In genomic region chr7:105017263-105018051, GRCh38 we compare ENCODE assay signal across 9 cellular contexts. TPM values are rescaled to one million over a fixed set of nuclear protein-coding genes. Genes with fewer than 3 reads are reported as not detected.
DNase-seq lines count a peak whose midpoint lies in the region; FAIRE-seq and TF ChIP-seq lines count a peak whose summit lies in the region.
"Had no signal": no experiment of that assay in that cellular context is flagged by ENCODE, and none has a peak within 500 bp of the region (broad histone marks: within the 10 kb centered on the region; RNA-seq: fewer than 3 reads in every experiment).

No MANE protein-coding gene starts in this region.

- H3K4me3 ChIP-seq in DOHH2 (ENCODE audit: low read length): peak overlapping the region; percentile 84
- H3K4me3 ChIP-seq in OCI-LY1 (ENCODE audit: low read depth, low read length, poor library complexity, severe bottlenecking): peak overlapping the region; percentile 94
- peak overlapping the region in 2 of 4 experiments; percentile 89 to 96; a peak in 3 of 8 replicates for H3K4me3 ChIP-seq in H1 (ENCODE audit: extremely low read depth in 1 of 4, insufficient read depth in 2 of 4, low read depth in 3 of 4, low read length in 4 of 4)
- H3K4me3 ChIP-seq in trophoblast cell (ENCODE audit: low read depth, low read length): no peak overlapping the region

- H2BK12ac ChIP-seq in H1 (ENCODE audit: low read depth, low read length) (no peak overlapping the region), trophoblast cell (ENCODE audit: low read length) (no peak overlapping the region)

- H3K23ac ChIP-seq in H1 (ENCODE audit: insufficient read length) (no peak overlapping the region), trophoblast cell (ENCODE audit: low read length) (no peak overlapping the region)

- H4K8ac ChIP-seq in H1 (ENCODE audit: extremely low read depth, insufficient read depth, low read length) (no peak overlapping the region), trophoblast cell (ENCODE audit: low read depth, low read length) (no peak overlapping the region)

- no peak overlapping the region for H4K12ac ChIP-seq in trophoblast cell (ENCODE audit: low read depth, low read length)

- H4K5ac ChIP-seq in H1 (ENCODE audit: insufficient read length, low read depth, low read length): no peak overlapping the region

- H4K91ac ChIP-seq in H1 (replicated peaks; ENCODE audit: insufficient read length, low read length): no peak overlapping the region
- no peak overlapping the region for H4K91ac ChIP-seq in trophoblast cell (ENCODE audit: low read depth, low read length)

- TF ChIP-seq POLR2A in H1 (IDR thresholded peaks at IDR 0.05; ENCODE audit: control extremely low read depth in 1 of 2, low read depth in 2 of 2, low read length in 2 of 2): no peak

- 69% methylated on average over 4 of the region's 4 CpGs; no CpG with 5 or more reads in 1 of the 2 experiments for WGBS in H1 (ENCODE audit: extremely low coverage in 1 of 2, insufficient coverage in 1 of 2, insufficient read length in 1 of 2, insufficient replicate concordance in 2 of 2, low coverage in 1 of 2, low lambda C conversion rate in 2 of 2, missing lambda C conversion rate in 1 of 2), 2 experiments
- no CpG with 5 or more reads among the region's 4 CpGs for WGBS in trophoblast cell (ENCODE audit: extremely low coverage, insufficient coverage, insufficient read length)

- no peak overlapping the region for H2BK5ac ChIP-seq in H1 (ENCODE audit: low read depth, low read length)
- H2BK5ac ChIP-seq in trophoblast cell (ENCODE audit: low read depth, low read length, poor library complexity): no peak overlapping the region

- H3K79me1 ChIP-seq in H1 (ENCODE audit: low read depth, low read length): no peaks in the 10 kb centered on the region
- peaks cover 24% of the 10 kb centered on the region for H3K79me1 ChIP-seq in trophoblast cell (ENCODE audit: low read length)

- H2AFZ ChIP-seq in OCI-LY1 (ENCODE audit: low read length) (no peak overlapping the region), H1 (ENCODE audit: low read length) (no peak overlapping the region), trophoblast cell (ENCODE audit: insufficient read depth, low read length, poor library complexity) (no peak overlapping the region)

- H2AK5ac ChIP-seq in H1 (ENCODE audit: low read depth, low read length) (no peak overlapping the region), trophoblast cell (ENCODE audit: low read length) (no peak overlapping the region)

- peak overlapping the region; percentile 97 for H3K9ac ChIP-seq in OCI-LY1 (ENCODE audit: low read length)
- no peak overlapping the region for H3K9ac ChIP-seq in H1 (replicated peaks in 1 of 4; ENCODE audit: extremely low read depth in 1 of 4, low read depth in 3 of 4, low read length in 3 of 4)
- no peak overlapping the region for H3K9ac ChIP-seq in trophoblast cell (ENCODE audit: low read length)

- H3K36me3 ChIP-seq in DOHH2 (ENCODE audit: control insufficient read depth, low read length) (peaks cover 53% of the 10 kb centered on the region), OCI-LY1 (ENCODE audit: insufficient read depth, low read length) (peaks cover 11% of the 10 kb centered on the region; the same call in 1 of the 2 replicates), H1 (ENCODE audit: control insufficient read depth in 2 of 4, insufficient read depth in 4 of 4, low read length in 3 of 4) (no peaks in the 10 kb centered on the region), trophoblast cell (ENCODE audit: control insufficient read depth in 1 of 2, insufficient read depth in 2 of 2, low read length in 2 of 2) (no peaks in the 10 kb centered on the region)

- FAIRE-seq in H1 (lab: Jason Lieb, UNC): no peak
- FAIRE-seq: islet of Langerhans had no signal

- H3K4ac ChIP-seq in H1 (replicated peaks; ENCODE audit: insufficient read length, low read depth, low read length) (no peak overlapping the region), trophoblast cell (ENCODE audit: low read depth, low read length) (peak overlapping the region; percentile 80)

- no peak for TF ChIP-seq RAD21 in H1 (IDR thresholded peaks at IDR 0.05 in 1 of 2, conservative IDR thresholded peaks at IDR 0.05 in 1 of 2; ENCODE audit: low read depth in 2 of 2, low read length in 2 of 2)

- no peak for DNase-seq in H1 (ENCODE audit: low read depth in 1 of 2, low spot score in 2 of 2)
- no peak for DNase-seq in trophoblast cell
- no peak for DNase-seq in SIG-M5 (lab: John Stamatoyannopoulos, UW)
- no peak for DNase-seq in HK-2 (ENCODE audit: unreplicated experiment)
- no peak for DNase-seq in retina
- no peak for DNase-seq in C1 segment of cervical spinal cord (lab: John Stamatoyannopoulos, UW)

- H3K27me3 ChIP-seq in DOHH2 (ENCODE audit: control insufficient read depth, low read length) (no peaks in the 10 kb centered on the region), OCI-LY1 (ENCODE audit: insufficient read depth, low read length) (no peaks in the 10 kb centered on the region), H1 (replicated peaks in 1 of 4; ENCODE audit: control insufficient read depth in 3 of 4, extremely low read depth in 1 of 4, insufficient read depth in 3 of 4, low read length in 3 of 4) (peaks cover 0 to 1% (median 0%) of the 10 kb centered on the region in 4 experiments; a peak in 1 of 7 replicates), trophoblast cell (ENCODE audit: insufficient read depth, low read length) (no peaks in the 10 kb centered on the region)

- H3K4me1 ChIP-seq in DOHH2 (ENCODE audit: control insufficient read depth, low read length) (peaks cover 61% of the 10 kb centered on the region), OCI-LY1 (ENCODE audit: insufficient read depth, low read length, severe bottlenecking) (peaks cover 62% of the 10 kb centered on the region), H1 (replicated peaks in 1 of 4; ENCODE audit: control insufficient read depth in 3 of 4, insufficient read depth in 4 of 4, low read length in 3 of 4) (peaks cover 0 to 5% (median 0%) of the 10 kb centered on the region in 4 experiments; a peak in 1 of 7 replicates), trophoblast cell (ENCODE audit: control insufficient read depth in 1 of 2, insufficient read depth in 2 of 2, low read length in 2 of 2) (no peaks in the 10 kb centered on the region)

- H3K9me2 ChIP-seq in DOHH2 (replicated peaks; ENCODE audit: control insufficient read depth, low read length) (no peaks in the 10 kb centered on the region), OCI-LY1 (ENCODE audit: low read depth, low read length) (no peaks in the 10 kb centered on the region)

- H2BK120ac ChIP-seq in H1 (replicated peaks; ENCODE audit: low read depth, low read length) (no peak overlapping the region), trophoblast cell (ENCODE audit: insufficient read depth, low read length, poor library complexity) (no peak overlapping the region)

- peaks cover 94% of the 10 kb centered on the region for H3K79me2 ChIP-seq in DOHH2 (ENCODE audit: control insufficient read depth, low read length)
- H3K79me2 ChIP-seq in OCI-LY1 (ENCODE audit: insufficient read depth, low read length): peaks cover 84% of the 10 kb centered on the region
- peaks cover 35 to 84% of the 10 kb centered on the region in 2 experiments for H3K79me2 ChIP-seq in H1 (ENCODE audit: control insufficient read depth in 1 of 2, insufficient read depth in 2 of 2, low read length in 2 of 2)
- peaks cover 25% of the 10 kb centered on the region for H3K79me2 ChIP-seq in trophoblast cell (ENCODE audit: control insufficient read depth, insufficient read depth, low read length, poor library complexity)

- CTCF ChIA-PET in H1 (lab: Charles Lee; ENCODE audit: partially characterized antibody): interaction anchor here (0.6 to 1.7 kb wide), 6 partner anchors 9 to 418 kb away, joined by 3 to 7 read pairs (median 3); no protein-coding TSS in a partner anchor

- H2BK15ac ChIP-seq in H1 (ENCODE audit: low read length): no peak overlapping the region

- no peak overlapping the region for H3K56ac ChIP-seq in H1 (replicated peaks; ENCODE audit: insufficient read length, low read depth, low read length)

- peaks cover 41% of the 10 kb centered on the region for H4K20me1 ChIP-seq in DOHH2 (ENCODE audit: control insufficient read depth, insufficient read depth, low read depth, low read length)
- H4K20me1 ChIP-seq in OCI-LY1 (ENCODE audit: insufficient read depth, low read length): peaks cover 3% of the 10 kb centered on the region; the same call in 1 of the 2 replicates
- H4K20me1 ChIP-seq in H1 (replicated peaks in 1 of 2; ENCODE audit: control insufficient read depth in 1 of 2, insufficient read depth in 2 of 2, low read length in 2 of 2): peaks cover 7% of the 10 kb centered on the region in 2 experiments

- H3K14ac ChIP-seq in H1 (ENCODE audit: insufficient read length) (no peak overlapping the region), trophoblast cell (ENCODE audit: low read length) (no peak overlapping the region)

- TF ChIP-seq EP300 in H1 (IDR thresholded peaks at IDR 0.05; ENCODE audit: borderline replicate concordance in 1 of 2, low read depth in 2 of 2, low read length in 2 of 2): no peak

- no peak overlapping the region for H2BK20ac ChIP-seq in H1 (ENCODE audit: low read length)

- H3K23me2 ChIP-seq in H1 (ENCODE audit: low read depth, low read length): peaks cover 5% of the 10 kb centered on the region; the same call in 1 of the 2 replicates

- POLR2A ChIA-PET in H1 (lab: Charles Lee; ENCODE audit: partially characterized antibody): interaction anchor here (0.7 to 6.5 kb wide), 4 partner anchors 10 to 34 kb away, joined by 4 to 118 read pairs (median 12); no protein-coding TSS in a partner anchor

- H3K27ac ChIP-seq in DOHH2 (ENCODE audit: low read depth, low read length): peak overlapping the region; percentile 88
- H3K27ac ChIP-seq in OCI-LY1 (ENCODE audit: low read depth, low read length, poor library complexity, severe bottlenecking): peak overlapping the region; percentile 98
- H3K27ac ChIP-seq in H1 (ENCODE audit: low read depth, low read length): no peak overlapping the region
- no peak overlapping the region for H3K27ac ChIP-seq in trophoblast cell (ENCODE audit: low read depth, low read length)

- no peak overlapping the region for H3K18ac ChIP-seq in H1 (ENCODE audit: extremely low read depth, low read length)
- H3K18ac ChIP-seq in trophoblast cell (ENCODE audit: low read length): no peak overlapping the region

- H3K4me2 ChIP-seq in DOHH2 (ENCODE audit: low read length) (peak overlapping the region; percentile 77), OCI-LY1 (ENCODE audit: low read length) (peak overlapping the region; percentile 86), H1 (ENCODE audit: insufficient read depth in 1 of 2, low read depth in 2 of 2, low read length in 2 of 2) (peak overlapping the region; percentile 49 to 77), trophoblast cell (ENCODE audit: low read length) (peak overlapping the region; percentile 25)

- H3F3A ChIP-seq in DOHH2 (ENCODE audit: control insufficient read depth, insufficient read depth) (peaks cover 21% of the 10 kb centered on the region), OCI-LY1 (ENCODE audit: insufficient read depth, low read length) (no peaks in the 10 kb centered on the region)

- TF ChIP-seq CTCF in DOHH2 (IDR thresholded peaks at IDR 0.05; ENCODE audit: low read depth, low read length, poor library complexity, severe bottlenecking) (no peak), OCI-LY1 (IDR thresholded peaks at IDR 0.05; ENCODE audit: low read length) (no peak), H1 (IDR thresholded peaks at IDR 0.05; ENCODE audit: control extremely low read depth in 1 of 3, insufficient read depth in 1 of 3, low read depth in 1 of 3, low read length in 3 of 3) (no peak)

- H3K9me3 ChIP-seq in DOHH2 (ENCODE audit: control insufficient read depth, insufficient read depth, low read length) (no peaks in the 10 kb centered on the region), OCI-LY1 (ENCODE audit: low read length) (no peaks in the 10 kb centered on the region), H1 (ENCODE audit: insufficient read depth in 2 of 2, low read depth in 1 of 2, low read length in 1 of 2) (no peaks in the 10 kb centered on the region), trophoblast cell (ENCODE audit: insufficient read depth, low read depth, low read length) (no peaks in the 10 kb centered on the region)

RNA-seq across cellular contexts. Expression of gene KMT2E, which starts 3.5 kb away (rescaled TPM):
- total RNA-seq in H1 (2021; fragmentation: NEBNext Ultra II Directional; extraction: Animal tissue kit (Norgen Biotek cat#: 25700)): 43.8 and 45.0 TPM in 2 replicates
- 10.9 and 12.5 TPM in 2 replicates for polyA plus RNA-seq in H1 (2011; rRNA removed)
- 10.3 TPM for polyA plus RNA-seq in H1 (2011; cell fraction: cytosol; rRNA removed)
- 29.9 TPM for polyA plus RNA-seq in H1 (2011; cell fraction: nucleus; rRNA removed)
- polyA plus RNA-seq in H1 (2012, experiment 1 of 2): 29.3 to 30.8 TPM (median 30.3 TPM) in 4 replicates
- 1.4 TPM for polyA plus RNA-seq in H1 (2012, experiment 2 of 2)
- 23.6 TPM for polyA plus RNA-seq in H1 (2013, experiment 1 of 2)
- polyA plus RNA-seq in H1 (2013, experiment 2 of 2): 21.7 TPM
- 60.3 and 78.3 TPM in 2 replicates for polyA minus RNA-seq in H1 (2011; rRNA and poly(A)+ RNA removed)
- polyA minus RNA-seq in H1 (2011; cell fraction: cytosol; rRNA and poly(A)+ RNA removed): 24.1 TPM
- 127 TPM for polyA minus RNA-seq in H1 (2011; cell fraction: nucleus; rRNA and poly(A)+ RNA removed)
- polyA plus RNA-seq in trophoblast cell (2013): 25.0 and 25.8 TPM in 2 replicates

Comparison
In these comparisons a context has a peak if more than half of its experiments do, and no peak if none do; other contexts are left out.
1. H3K27ac ChIP-seq: peak in DOHH2 (single experiment) and OCI-LY1 (single experiment); none in H1 (single experiment) and trophoblast cell (single experiment).
2. H3K4me2 ChIP-seq: peak in every context shown above with its lines; median percentile 86 in OCI-LY1; 77 in DOHH2; 63 in H1; 25 in trophoblast cell.